ENCODE assay signal across 8 cellular contexts in genomic region chr15:69469467-69470191, GRCh38. TPM values are rescaled to one million over a fixed set of nuclear protein-coding genes. Genes with fewer than 3 reads are reported as not detected.
A peak's percentile ranks its signal among the peaks of the same experiment; 100 is the strongest.
DNase-seq lines count a peak whose midpoint lies in the region; TF ChIP-seq lines count a peak whose summit lies in the region.
"Had no signal": no experiment of that assay in that cellular context is flagged by ENCODE, and none has a peak within 500 bp of the region (broad histone marks: within the 10 kb centered on the region; RNA-seq: fewer than 3 reads in every experiment).

No MANE protein-coding gene starts in this region.

- H3K27me3 Mint-ChIP-seq in osteocyte (ENCODE audit: unreplicated experiment), result no peaks in the 10 kb centered on the region

- no peaks in the 10 kb centered on the region for H3K27me3 ChIP-seq in colonic mucosa

- DNase-seq in EL, result peak; percentile 25
- DNase-seq in M059J (ENCODE audit: low read depth), result peak; percentile 58
- peak; percentile 47 for DNase-seq in choroid plexus epithelial cell (ENCODE audit: low read depth)
- DNase-seq in osteocyte (ENCODE audit: extremely low spot score, unreplicated experiment), result peak; percentile 60
- DNase-seq in colonic mucosa, result no peak
- DNase-seq in activated gamma-delta T cell (lab: John Stamatoyannopoulos, UW), result no peak
- no peak for DNase-seq in glomerular visceral epithelial cell (ENCODE audit: extremely low spot score)

- H3K4me3 ChIP-seq in choroid plexus epithelial cell (ENCODE audit: low read depth, low read length) (no peak overlapping the region), colonic mucosa (no peak overlapping the region)

- H3K36me3 Mint-ChIP-seq in osteocyte (ENCODE audit: unreplicated experiment), result no peaks in the 10 kb centered on the region

- intact Hi-C loops in colonic mucosa (cut with DNase I), result no loop called here

- no peaks in the 10 kb centered on the region for H3K9me3 Mint-ChIP-seq in osteocyte (ENCODE audit: unreplicated experiment)
- H3K9me3 Mint-ChIP-seq: dendritic cell treated with granulocyte-macrophage colony-stimulating factor and Interleukin-4, amounts not matched to agents 40 ng/mL and 50 ng/mL, for 4 days had no signal

- H3K9me3 ChIP-seq in colonic mucosa, result no peaks in the 10 kb centered on the region

- TF ChIP-seq CTCF in choroid plexus epithelial cell (conservative IDR thresholded peaks at IDR 0.05; ENCODE audit: low read depth, low read length), result no peak
- TF ChIP-seq CTCF in osteocyte (IDR thresholded peaks at IDR 0.05), result no peak
- TF ChIP-seq CTCF in colonic mucosa (IDR thresholded peaks at IDR 0.05), result no peak

- peaks cover 6% of the 10 kb centered on the region for H3K4me1 ChIP-seq in colonic mucosa

- no peak overlapping the region for H3K4me3 Mint-ChIP-seq in osteocyte (ENCODE audit: unreplicated experiment)
- H3K4me3 Mint-ChIP-seq: dendritic cell treated with granulocyte-macrophage colony-stimulating factor and Interleukin-4, amounts not matched to agents 40 ng/mL and 50 ng/mL, for 4 days had no signal

- H3K9ac ChIP-seq in colonic mucosa (ENCODE audit: low read depth in 2 of 2, low read length in 2 of 2), result no peak overlapping the region

- no peaks in the 10 kb centered on the region for H3K36me3 ChIP-seq in colonic mucosa

- peaks cover 2% of the 10 kb centered on the region for H3K4me1 Mint-ChIP-seq in osteocyte (ENCODE audit: unreplicated experiment)

- no peak overlapping the region for H3K27ac Mint-ChIP-seq in osteocyte (ENCODE audit: unreplicated experiment)
- H3K27ac Mint-ChIP-seq: dendritic cell treated with granulocyte-macrophage colony-stimulating factor and Interleukin-4, amounts not matched to agents 40 ng/mL and 50 ng/mL, for 4 days had no signal

- H3K27ac ChIP-seq in colonic mucosa, result no peak overlapping the region

RNA-seq across cellular contexts. Expression of gene RPLP1, which starts 17.0 kb away (rescaled TPM):
- total RNA-seq in M059J (2014; rRNA removed; shearing (Covaris generic)), result 39.1 and 86.1 TPM in 2 replicates
- total RNA-seq in osteocyte, result 1,498 and 1,580 TPM in 2 replicates
- 1,000 to 10,000 TPM; 1,531 to 1,739 TPM for total RNA-seq in colonic mucosa

RNA-seq across cellular contexts. Expression of gene KIF23, which starts 55.5 kb away (rescaled TPM):
- 73.1 and 102 TPM in 2 replicates for total RNA-seq in M059J (2014; rRNA removed; shearing (Covaris generic))
- 12.4 and 14.0 TPM in 2 replicates for total RNA-seq in osteocyte
- total RNA-seq in colonic mucosa, result 10 to 100 TPM in 1 of 2 donors, 1 to 10 TPM in 1; 9.5 to 38.3 TPM

Comparison
In these comparisons a context has a peak if more than half of its experiments do, and no peak if none do; other contexts are left out.
1. DNase-seq: peak in EL (single experiment), M059J (single experiment), choroid plexus epithelial cell (single experiment) and osteocyte (single experiment); none in colonic mucosa (single experiment), activated gamma-delta T cell (single experiment) and glomerular visceral epithelial cell (single experiment).
2. RNA of gene RPLP1, which starts 17.0 kb away (total RNA-seq): 1,531 to 1,739 TPM in colonic mucosa and 1,498 to 1,580 TPM in osteocyte; 39.1 to 86.1 TPM in M059J; every median in the first group is over 10 times any median in the second.